In the genomic region with DNA sequence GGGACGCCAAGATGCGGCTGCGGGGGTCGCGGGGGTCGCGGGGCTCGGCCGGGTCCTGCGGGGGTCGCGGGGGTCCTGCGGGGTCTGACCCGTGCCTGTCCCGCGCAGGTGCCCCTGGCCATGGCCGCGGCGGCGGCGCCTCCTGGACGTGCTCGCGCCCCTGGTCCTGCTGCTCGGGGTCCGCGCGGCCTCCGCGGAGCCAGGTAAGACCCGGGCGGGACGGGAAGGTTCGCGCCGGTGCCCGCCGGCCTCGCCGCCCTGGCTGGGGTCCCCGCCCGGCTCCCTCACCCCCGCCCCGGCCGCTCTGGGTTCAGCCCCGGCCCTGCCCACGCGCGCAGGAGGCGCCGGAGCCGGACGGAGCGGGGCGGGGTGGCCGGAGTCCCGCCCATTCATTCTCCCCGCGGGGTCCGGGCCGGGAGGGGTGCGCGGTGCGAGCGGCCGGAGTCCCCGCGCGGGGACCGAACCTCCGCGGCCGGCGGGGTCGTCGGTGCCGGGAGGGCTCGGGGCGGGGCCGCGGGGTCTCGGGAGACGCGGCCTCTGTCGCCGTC, we compare ENCODE assay signal across 9 cellular contexts. TPM values are rescaled to one million over a fixed set of nuclear protein-coding genes. Genes with fewer than 3 reads are reported as not detected.
DNase-seq lines count a peak whose midpoint lies in the region; ATAC-seq and TF ChIP-seq lines count a peak whose summit lies in the region.
"Had no signal": no experiment of that assay in that cellular context is flagged by ENCODE, and none has a peak within 500 bp of the region (broad histone marks: within the 10 kb centered on the region; RNA-seq: fewer than 3 reads in every experiment).

No MANE protein-coding gene starts in this region.

- H3K36me3 ChIP-seq in thymus (ENCODE audit: control insufficient read depth, insufficient read depth): no peaks in the 10 kb centered on the region

- peaks cover 7% of the 10 kb centered on the region for H3K9me3 Mint-ChIP-seq in activated CD4-positive, alpha-beta T cell treated with anti-CD3 and anti-CD28 coated beads for 36 hours (ENCODE audit: low read depth)
- H3K9me3 Mint-ChIP-seq in MCF 10A (ENCODE audit: unreplicated experiment): peaks cover 9% of the 10 kb centered on the region
- H3K9me3 Mint-ChIP-seq in activated T-helper 2 cell treated with anti-CD3 and anti-CD28 coated beads, Interferon-gamma antibody, Interleukin-2, Interleukin-4, amounts not matched to agents 10 μg/mL and 5 μg/mL and 100 μg/mL, durations not matched to agents 14 hours and 24 hours and 36 hours: peaks cover 6% of the 10 kb centered on the region

- ATAC-seq in activated CD4-positive, alpha-beta T cell treated with anti-CD3 and anti-CD28 coated beads for 36 hours: no peak
- no peak for ATAC-seq in HG02571 (IDR thresholded peaks at IDR 0.05; ENCODE audit: unreplicated experiment)

- H3K27me3 ChIP-seq in thymus (ENCODE audit: control insufficient read depth, insufficient read depth): peaks cover 56% of the 10 kb centered on the region

- intact Hi-C loops in activated CD4-positive, alpha-beta T cell treated with anti-CD3 and anti-CD28 coated beads for 36 hours (cut with DNase I, micrococcal nuclease): loop anchor here in 1 of 2 experiments (1.0 to 5.0 kb wide), 2 partner anchors 187 to 238 kb away; a partner anchor contains a TSS
- intact Hi-C loops in MCF 10A (cut with micrococcal nuclease): no loop called here
- intact Hi-C loops in activated T-helper 2 cell treated with anti-CD3 and anti-CD28 coated beads, Interferon-gamma antibody, Interleukin-2, Interleukin-4, amounts not matched to agents 10 μg/mL and 5 μg/mL and 100 μg/mL, durations not matched to agents 14 hours and 24 hours and 36 hours (cut with micrococcal nuclease): no loop called here

- peaks cover 41% of the 10 kb centered on the region for H3K27me3 Mint-ChIP-seq in activated CD4-positive, alpha-beta T cell treated with anti-CD3 and anti-CD28 coated beads for 36 hours
- H3K27me3 Mint-ChIP-seq in MCF 10A (ENCODE audit: insufficient read depth, unreplicated experiment): peaks cover 10% of the 10 kb centered on the region
- peaks cover 48% of the 10 kb centered on the region for H3K27me3 Mint-ChIP-seq in activated T-helper 2 cell treated with anti-CD3 and anti-CD28 coated beads, Interferon-gamma antibody, Interleukin-2, Interleukin-4, amounts not matched to agents 10 μg/mL and 5 μg/mL and 100 μg/mL, durations not matched to agents 14 hours and 24 hours and 36 hours (ENCODE audit: low read depth)

- peaks cover 6% of the 10 kb centered on the region for H3K36me3 Mint-ChIP-seq in activated CD4-positive, alpha-beta T cell treated with anti-CD3 and anti-CD28 coated beads for 36 hours (ENCODE audit: low read depth)
- peaks cover 5% of the 10 kb centered on the region for H3K36me3 Mint-ChIP-seq in MCF 10A (ENCODE audit: insufficient read depth, unreplicated experiment)
- no peaks in the 10 kb centered on the region for H3K36me3 Mint-ChIP-seq in activated T-helper 2 cell treated with anti-CD3 and anti-CD28 coated beads, Interferon-gamma antibody, Interleukin-2, Interleukin-4, amounts not matched to agents 10 μg/mL and 5 μg/mL and 100 μg/mL, durations not matched to agents 14 hours and 24 hours and 36 hours (ENCODE audit: low read depth)

- no peak overlapping the region for H3K4me3 Mint-ChIP-seq in activated CD4-positive, alpha-beta T cell treated with anti-CD3 and anti-CD28 coated beads for 36 hours
- H3K4me3 Mint-ChIP-seq in MCF 10A (ENCODE audit: unreplicated experiment): peak overlapping the region; percentile 28
- H3K4me3 Mint-ChIP-seq in activated T-helper 2 cell treated with anti-CD3 and anti-CD28 coated beads, Interferon-gamma antibody, Interleukin-2, Interleukin-4, amounts not matched to agents 10 μg/mL and 5 μg/mL and 100 μg/mL, durations not matched to agents 14 hours and 24 hours and 36 hours (ENCODE audit: low read depth): no peak overlapping the region

- no peak overlapping the region for H3K27ac Mint-ChIP-seq in activated CD4-positive, alpha-beta T cell treated with anti-CD3 and anti-CD28 coated beads for 36 hours
- H3K27ac Mint-ChIP-seq in MCF 10A (ENCODE audit: low read depth, unreplicated experiment): no peak overlapping the region
- H3K27ac Mint-ChIP-seq in activated T-helper 2 cell treated with anti-CD3 and anti-CD28 coated beads, Interferon-gamma antibody, Interleukin-2, Interleukin-4, amounts not matched to agents 10 μg/mL and 5 μg/mL and 100 μg/mL, durations not matched to agents 14 hours and 24 hours and 36 hours: no peak overlapping the region
- H3K27ac Mint-ChIP-seq: CD14-positive monocyte had no signal

- peak; percentile 21 for DNase-seq in activated CD4-positive, alpha-beta T cell treated with anti-CD3 and anti-CD28 coated beads for 36 hours
- no peak for DNase-seq in activated CD4-positive, alpha-beta T cell treated with anti-CD3 and anti-CD28 coated beads for 4 hours
- DNase-seq in MCF 10A (ENCODE audit: unreplicated experiment) (no peak), kidney tubule cell (ENCODE audit: low spot score) (peak; percentile 60)
- DNase-seq in activated T-helper 2 cell treated with anti-CD3 and anti-CD28 coated beads, Interferon-gamma antibody, Interleukin-2, Interleukin-4, amounts not matched to agents 10 μg/mL and 5 μg/mL and 100 μg/mL, durations not matched to agents 14 hours and 24 hours and 36 hours (ENCODE audit: low spot score): no peak
- no peak for DNase-seq in activated naive CD4-positive, alpha-beta T cell treated with Interleukin-2 at 50 U/mL for 16 hours

- POLR2A ChIA-PET in activated CD4-positive, alpha-beta T cell treated with anti-CD3 and anti-CD28 coated beads for 36 hours (lab: Charles Lee): no interaction called here
- POLR2A ChIA-PET in MCF 10A (lab: Yijun Ruan, JAX): no interaction called here

- WGBS in thymus: 1% methylated on average over 86 of the region's 86 CpGs

- CTCF ChIA-PET in activated CD4-positive, alpha-beta T cell treated with anti-CD3 and anti-CD28 coated beads for 36 hours (lab: Charles Lee): no interaction called here
- CTCF ChIA-PET in MCF 10A (lab: Yijun Ruan, JAX): no interaction called here

- peak overlapping the region; percentile 62 for H3K27ac ChIP-seq in thymus (ENCODE audit: low read depth)

- H3K9me3 ChIP-seq in thymus (ENCODE audit: control insufficient read depth): peaks cover 1% of the 10 kb centered on the region

- H3K4me1 ChIP-seq in thymus (ENCODE audit: control insufficient read depth, insufficient read depth, low read length): peaks cover 3% of the 10 kb centered on the region

- BruUV-seq in MCF 10A (replicated peaks; lab: Mats Ljungman, UMichigan): no TSS peak

- TF ChIP-seq CTCF in MCF 10A (IDR thresholded peaks at IDR 0.05; ENCODE audit: unreplicated experiment): no peak

- peaks cover 13% of the 10 kb centered on the region for H3K4me1 Mint-ChIP-seq in activated CD4-positive, alpha-beta T cell treated with anti-CD3 and anti-CD28 coated beads for 36 hours
- H3K4me1 Mint-ChIP-seq in MCF 10A (ENCODE audit: insufficient read depth, unreplicated experiment): no peaks in the 10 kb centered on the region
- H3K4me1 Mint-ChIP-seq in activated T-helper 2 cell treated with anti-CD3 and anti-CD28 coated beads, Interferon-gamma antibody, Interleukin-2, Interleukin-4, amounts not matched to agents 10 μg/mL and 5 μg/mL and 100 μg/mL, durations not matched to agents 14 hours and 24 hours and 36 hours (ENCODE audit: low read depth): peaks cover 3% of the 10 kb centered on the region

- peak overlapping the region; percentile 48 for H3K4me3 ChIP-seq in thymus (ENCODE audit: low read length)

RNA-seq across cellular contexts. Expression of a gene that starts 0.4 kb away (rescaled TPM):
- total RNA-seq in activated CD4-positive, alpha-beta T cell treated with anti-CD3 and anti-CD28 coated beads for 36 hours: 1 to 10 TPM; 8.0 to 8.8 TPM
- total RNA-seq in MCF 10A (2022): 2.1 and 3.4 TPM in 2 replicates
- polyA plus RNA-seq in thymus: 58.6 TPM
- total RNA-seq in activated T-helper 2 cell treated with anti-CD3 and anti-CD28 coated beads, Interferon-gamma antibody, Interleukin-2, Interleukin-4, amounts not matched to agents 10 μg/mL and 5 μg/mL and 100 μg/mL, durations not matched to agents 14 hours and 24 hours and 36 hours: 2.9 and 3.4 TPM in 2 replicates

Comparison
In these comparisons a context has a peak if more than half of its experiments do, and no peak if none do; other contexts are left out.
1. DNase-seq: peak in activated CD4-positive, alpha-beta T cell treated with anti-CD3 and anti-CD28 coated beads for 36 hours (single experiment) and kidney tubule cell (single experiment); none in activated CD4-positive, alpha-beta T cell treated with anti-CD3 and anti-CD28 coated beads for 4 hours (0 of 2), MCF 10A (single experiment), activated T-helper 2 cell treated with anti-CD3 and anti-CD28 coated beads, Interferon-gamma antibody, Interleukin-2, Interleukin-4, amounts not matched to agents 10 μg/mL and 5 μg/mL and 100 μg/mL, durations not matched to agents 14 hours and 24 hours and 36 hours (single experiment) and activated naive CD4-positive, alpha-beta T cell treated with Interleukin-2 at 50 U/mL for 16 hours (single experiment).